Comparison of ENCODE assay signal across 8 cellular contexts in the genomic region with DNA sequence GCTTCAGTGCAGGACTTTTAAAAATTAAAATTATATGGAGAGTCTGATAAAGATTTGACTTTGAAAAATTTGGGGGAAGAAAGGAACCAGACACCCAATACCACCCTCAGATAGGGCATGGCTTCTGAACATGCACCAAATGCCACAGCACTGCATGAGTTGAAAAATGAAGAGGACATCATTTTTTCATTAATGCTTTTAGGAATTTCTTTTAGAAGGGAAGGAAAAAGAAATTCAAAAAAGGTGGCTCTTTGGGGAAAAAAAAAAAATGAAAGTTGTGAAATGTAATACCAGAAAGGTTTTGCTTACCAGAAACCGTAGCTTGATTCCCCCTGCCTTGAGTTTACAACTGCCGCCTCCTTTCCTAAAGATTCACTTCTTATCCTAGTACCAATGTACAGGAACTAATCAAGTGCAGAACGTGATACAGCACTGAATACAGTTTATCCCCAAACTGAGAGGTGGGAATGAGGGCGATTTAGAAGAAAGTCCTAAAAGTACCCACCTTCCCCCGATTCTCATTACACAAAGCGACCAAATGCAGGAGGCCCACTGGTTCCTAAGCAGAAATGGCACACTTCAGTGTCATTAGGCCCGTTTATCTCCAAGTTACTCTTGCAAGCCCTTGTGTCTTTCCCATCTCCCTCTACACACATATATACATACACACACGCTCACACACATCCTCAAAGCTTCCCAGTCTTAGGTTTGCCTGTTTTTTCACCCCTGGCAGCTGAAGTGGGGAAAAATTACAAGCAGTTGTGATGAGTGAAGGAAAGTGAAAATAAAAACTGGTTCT. TPM values are rescaled to one million over a fixed set of nuclear protein-coding genes. Genes with fewer than 3 reads are reported as not detected.
DNase-seq lines count a peak whose midpoint lies in the region; ATAC-seq, FAIRE-seq and TF ChIP-seq lines count a peak whose summit lies in the region.

No MANE protein-coding gene starts in this region.

- H3K4me3 Mint-ChIP-seq in naive B cell: peak overlapping the region; percentile 94 to 100 (median 98)

- ATAC-seq in naive B cell (ENCODE audit: low read depth in 2 of 2): no peak
- ATAC-seq in GM18517 (IDR thresholded peaks at IDR 0.05; ENCODE audit: unreplicated experiment): no peak

- no peaks in the 10 kb centered on the region for H3K9me3 ChIP-seq in BE2C

- H3K27ac Mint-ChIP-seq in naive B cell: peak overlapping the region; percentile 99 to 100 (median 100)

- peaks cover 58% of the 10 kb centered on the region for H3K36me3 ChIP-seq in BE2C
- peaks cover 11% of the 10 kb centered on the region for H3K36me3 ChIP-seq in bronchial epithelial cell (ENCODE audit: control insufficient read depth, insufficient read depth, low read length)

- TF ChIP-seq CTCF in BE2C (IDR thresholded peaks at IDR 0.05; ENCODE audit: low read depth, low read length): no peak
- TF ChIP-seq CTCF in bronchial epithelial cell (IDR thresholded peaks at IDR 0.05; ENCODE audit: insufficient read depth, low read length, severe bottlenecking): no peak

- H3K27me3 Mint-ChIP-seq in naive B cell: no peaks in the 10 kb centered on the region

- DNase-seq in BE2C (no peak), bronchial epithelial cell (ENCODE audit: low read depth) (no peak), naive B cell (no peak), COLO668 (lab: John Stamatoyannopoulos, UW; ENCODE audit: unreplicated experiment) (no peak), GF-D8 (lab: John Stamatoyannopoulos, UW) (no peak)
- no peak for DNase-seq in Jurkat, Clone E6-1 (ENCODE audit: low read depth, low spot score)
- no peak for DNase-seq in stimulated activated CD4-positive, alpha-beta T cell treated with anti-CD3 and anti-CD28 coated beads, Interleukin-2, amount 100 ng/mL, for 24 hours

- H3K4me3 ChIP-seq in BE2C (ENCODE audit: low read depth, low read length) (peak overlapping the region; percentile 98), bronchial epithelial cell (ENCODE audit: low read depth, low read length) (peak overlapping the region; percentile 0)
- peak overlapping the region; percentile 96 for H3K4me3 ChIP-seq in Jurkat, Clone E6-1 (ENCODE audit: low read length)

- peaks cover 22 to 30% of the 10 kb centered on the region in 2 donors for H3K36me3 Mint-ChIP-seq in naive B cell

- FAIRE-seq in bronchial epithelial cell (lab: Jason Lieb, UNC): no peak

- peaks cover 4% of the 10 kb centered on the region; the same call in 1 of the 2 replicates for H3K4me1 ChIP-seq in BE2C

- peaks cover 42 to 66% (median 58%) of the 10 kb centered on the region in 3 donors for H3K4me1 Mint-ChIP-seq in naive B cell

- no peaks in the 10 kb centered on the region for H3K27me3 ChIP-seq in BE2C
- H3K27me3 ChIP-seq in bronchial epithelial cell (ENCODE audit: control insufficient read depth, insufficient read depth, low read length): no peaks in the 10 kb centered on the region

- peaks cover 0 to 4% (median 0%) of the 10 kb centered on the region in 7 donors for H3K9me3 Mint-ChIP-seq in naive B cell

RNA-seq across cellular contexts. Expression of a gene that starts 2.8 kb away (rescaled TPM):
- polyA plus RNA-seq in BE2C (2012; ENCODE audit: insufficient read depth, insufficient read length, low read depth): 81.1 TPM
- polyA plus RNA-seq in Jurkat, Clone E6-1 (2012; ENCODE audit: insufficient read depth, insufficient read length): 29.9 TPM
- total RNA-seq in bronchial epithelial cell: 10.5 and 18.3 TPM in 2 replicates
- polyA plus RNA-seq in naive B cell (ENCODE audit: low read depth in 6 of 6): 10 to 100 TPM in 5 of 6 donors, 1 to 10 TPM in 1; 7.8 to 27.9 (median 25.9) TPM

RNA-seq across cellular contexts. Expression of a gene that starts 3.4 kb away (rescaled TPM):
- 158 TPM for polyA plus RNA-seq in BE2C (2012; ENCODE audit: insufficient read depth, insufficient read length, low read depth)
- polyA plus RNA-seq in Jurkat, Clone E6-1 (2012; ENCODE audit: insufficient read depth, insufficient read length): 101 TPM
- 62.1 and 64.0 TPM in 2 replicates for total RNA-seq in bronchial epithelial cell
- 100 to 1,000 TPM; 101 to 221 (median 142) TPM for polyA plus RNA-seq in naive B cell (ENCODE audit: low read depth in 6 of 6)

RNA-seq across cellular contexts. Expression of a gene that starts 12.4 kb away (rescaled TPM):
- polyA plus RNA-seq in BE2C (2012; ENCODE audit: insufficient read depth, insufficient read length, low read depth): 9.2 TPM
- 46.1 TPM for polyA plus RNA-seq in Jurkat, Clone E6-1 (2012; ENCODE audit: insufficient read depth, insufficient read length)
- total RNA-seq in bronchial epithelial cell: 1.8 and 2.9 TPM in 2 replicates
- 1 to 10 TPM in 5 of 6 donors, under 1 TPM in 1; 0.79 to 4.1 (median 2.0) TPM for polyA plus RNA-seq in naive B cell (ENCODE audit: low read depth in 6 of 6)

RNA-seq across cellular contexts. Expression of a gene that starts 32.7 kb away (rescaled TPM):
- polyA plus RNA-seq in BE2C (2012; ENCODE audit: insufficient read depth, insufficient read length, low read depth): 30.7 TPM
- polyA plus RNA-seq in Jurkat, Clone E6-1 (2012; ENCODE audit: insufficient read depth, insufficient read length): 32.3 TPM
- 1.8 and 2.7 TPM in 2 replicates for total RNA-seq in bronchial epithelial cell
- polyA plus RNA-seq in naive B cell (ENCODE audit: low read depth in 6 of 6): 10 to 100 TPM in 4 of 6 donors, 1 to 10 TPM in 2; 8.1 to 15.5 (median 12.2) TPM

RNA-seq across cellular contexts. Expression of a gene that starts 43.0 kb away (rescaled TPM):
- polyA plus RNA-seq in BE2C (2012; ENCODE audit: insufficient read depth, insufficient read length, low read depth): 127 TPM
- 71.5 TPM for polyA plus RNA-seq in Jurkat, Clone E6-1 (2012; ENCODE audit: insufficient read depth, insufficient read length)
- total RNA-seq in bronchial epithelial cell: 31.9 and 35.1 TPM in 2 replicates
- 10 to 100 TPM; 11.5 to 31.0 (median 19.3) TPM for polyA plus RNA-seq in naive B cell (ENCODE audit: low read depth in 6 of 6)

Comparison
In these comparisons a context has a peak if more than half of its experiments do, and no peak if none do; other contexts are left out.
1. H3K4me3 ChIP-seq: peak in every context shown above with its lines; median percentile 98 in BE2C; 96 in Jurkat, Clone E6-1; 0 in bronchial epithelial cell.